In the genomic region with DNA sequence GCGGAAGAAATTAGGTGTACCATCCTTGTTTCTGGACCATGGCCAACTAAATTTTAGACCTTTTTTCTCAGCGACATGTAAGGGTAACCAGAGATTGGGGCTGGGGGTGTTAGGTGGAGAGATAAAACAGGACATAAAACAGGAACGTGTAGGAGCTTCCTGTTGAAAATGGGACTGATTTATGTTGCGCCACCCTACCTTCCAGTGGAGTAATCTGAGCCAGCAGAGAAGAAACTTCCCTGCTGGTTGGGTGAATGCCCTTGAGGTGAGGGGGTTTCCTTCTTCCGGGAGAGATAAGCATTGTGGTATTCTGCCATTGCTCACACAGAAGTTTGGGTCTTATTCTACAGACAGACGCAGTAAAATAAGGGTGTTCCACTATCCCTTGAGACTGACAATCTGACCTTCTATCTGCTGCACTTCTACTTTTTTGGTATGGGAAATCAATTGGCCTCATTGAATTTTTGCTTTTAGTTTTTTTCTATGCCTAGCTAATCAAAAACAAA, we compare ENCODE assay signal across 8 cellular contexts. TPM values are rescaled to one million over a fixed set of nuclear protein-coding genes. Genes with fewer than 3 reads are reported as not detected.
A peak's percentile ranks its signal among the peaks of the same experiment; 100 is the strongest.
DNase-seq lines count a peak whose midpoint lies in the region; TF ChIP-seq lines count a peak whose summit lies in the region.

No MANE protein-coding gene starts in this region.

- H3T11ph ChIP-seq in H9 (ENCODE audit: low read length), result no peak overlapping the region

- H2BK12ac ChIP-seq in H9 (ENCODE audit: insufficient read length, low read depth, low read length), result no peak overlapping the region

- no peak overlapping the region for H4K91ac ChIP-seq in H9 (ENCODE audit: insufficient read length, low read depth, low read length)

- H3K9me3 Mint-ChIP-seq in H9, result no peaks in the 10 kb centered on the region; a peak in 3 of 5 replicates
- H3K9me3 Mint-ChIP-seq in activated CD4-positive, alpha-beta memory T cell treated with anti-CD3 and anti-CD28 coated beads for 36 hours, result no peaks in the 10 kb centered on the region

- CTCF ChIA-PET in activated CD4-positive, alpha-beta memory T cell treated with anti-CD3 and anti-CD28 coated beads for 36 hours (lab: Charles Lee), result interaction anchor here (0.6 to 2.2 kb wide), 6 partner anchors 74 to 428 kb away, joined by 3 to 8 read pairs (median 4); no protein-coding TSS in a partner anchor

- DNase-seq in A172 (ENCODE audit: low spot score), result peak; percentile 4
- DNase-seq in H9, result peak; percentile 52
- DNase-seq in activated CD4-positive, alpha-beta memory T cell treated with anti-CD3 and anti-CD28 coated beads for 36 hours, result peak; percentile 66
- no peak for DNase-seq in H4 (ENCODE audit: low spot score)
- DNase-seq in BE2C, result no peak
- DNase-seq in NCI-H2196 treated with DMSO at 0.1 percent for 48 hours (lab: John Stamatoyannopoulos, UW; ENCODE audit: unreplicated experiment), result no peak
- no peak for DNase-seq in NCI-H2029 treated with DMSO at 0.1 percent for 48 hours (lab: John Stamatoyannopoulos, UW)

- H2AK5ac ChIP-seq in H9 (ENCODE audit: insufficient read length, low read length), result no peak overlapping the region

- H3K27ac ChIP-seq in H9 (ENCODE audit: insufficient read length, low read depth, low read length), result no peak overlapping the region

- H3K4me3 ChIP-seq in iPS-15b (ENCODE audit: low read depth, low read length) (peak overlapping the region; percentile 27), BE2C (ENCODE audit: low read depth, low read length) (no peak overlapping the region)

- no peak overlapping the region for H4K5ac ChIP-seq in H9 (ENCODE audit: insufficient read length, low read depth, low read length)

- H3K9me3 ChIP-seq in H9 (ENCODE audit: control insufficient read depth, low read depth, low read length), result no peaks in the 10 kb centered on the region
- no peaks in the 10 kb centered on the region for H3K9me3 ChIP-seq in iPS-15b (ENCODE audit: control insufficient read depth, insufficient read depth, low read length)
- H3K9me3 ChIP-seq in BE2C, result no peaks in the 10 kb centered on the region

- POLR2A ChIA-PET in activated CD4-positive, alpha-beta memory T cell treated with anti-CD3 and anti-CD28 coated beads for 36 hours (lab: Charles Lee), result interaction anchor here (1.0 to 1.5 kb wide), 2 partner anchors 79 to 230 kb away, joined by 3 to 5 read pairs; no protein-coding TSS in a partner anchor

- H3K56ac ChIP-seq in H9 (ENCODE audit: insufficient read length, low read depth, low read length), result no peak overlapping the region

- peaks cover 9% of the 10 kb centered on the region for H3K23me2 ChIP-seq in H9 (ENCODE audit: insufficient read length, low read depth, low read length, poor library complexity, severe bottlenecking)

- no peak overlapping the region for H4K8ac ChIP-seq in H9 (replicated peaks; ENCODE audit: insufficient read length, low read depth, low read length)

- peaks cover 3 to 12% (median 8%) of the 10 kb centered on the region in 3 experiments; a peak in 4 of 7 replicates for H3K36me3 Mint-ChIP-seq in H9 (ENCODE audit: insufficient read depth in 1 of 3, low read depth in 3 of 3)
- H3K36me3 Mint-ChIP-seq in activated CD4-positive, alpha-beta memory T cell treated with anti-CD3 and anti-CD28 coated beads for 36 hours, result peaks cover 2% of the 10 kb centered on the region

- peaks cover 49 to 50% of the 10 kb centered on the region in 2 experiments for H3K4me1 Mint-ChIP-seq in H9
- H3K4me1 Mint-ChIP-seq in activated CD4-positive, alpha-beta memory T cell treated with anti-CD3 and anti-CD28 coated beads for 36 hours (ENCODE audit: low read depth), result peaks cover 61% of the 10 kb centered on the region

- no peak overlapping the region for H2BK120ac ChIP-seq in H9 (ENCODE audit: low read depth, low read length, poor library complexity, severe bottlenecking)

- H3K4me1 ChIP-seq in H9 (ENCODE audit: insufficient read depth, low read length) (peaks cover 20% of the 10 kb centered on the region), iPS-15b (ENCODE audit: control insufficient read depth, insufficient read depth, low read length) (peaks cover 33% of the 10 kb centered on the region), BE2C (peaks cover 6% of the 10 kb centered on the region)

- H3K14ac ChIP-seq in H9 (ENCODE audit: insufficient read depth, low read length), result no peak overlapping the region

- peaks cover 18% of the 10 kb centered on the region; the same call in 1 of the 2 replicates for H3K79me2 ChIP-seq in H9 (ENCODE audit: insufficient read depth, low read length)

- intact Hi-C loops in activated CD4-positive, alpha-beta memory T cell treated with anti-CD3 and anti-CD28 coated beads for 36 hours (cut with micrococcal nuclease), result loop anchor here (1.0 to 10.0 kb wide), 5 partner anchors 74 to 440 kb away; no protein-coding TSS in a partner anchor

- H3K23ac ChIP-seq in H9 (ENCODE audit: insufficient read length, low read depth, low read length), result no peak overlapping the region

- H3K4me2 ChIP-seq in H9 (ENCODE audit: insufficient read depth, insufficient read length, low read length), result peak overlapping the region; percentile 42

- H2BK20ac ChIP-seq in H9 (ENCODE audit: low read depth, low read length, poor library complexity, severe bottlenecking), result no peak overlapping the region

- no peak overlapping the region for H2BK5ac ChIP-seq in H9 (ENCODE audit: insufficient read length, low read length)

- TF ChIP-seq CTCF in H9 (conservative IDR thresholded peaks at IDR 0.05) (no peak), BE2C (IDR thresholded peaks at IDR 0.05; ENCODE audit: low read depth, low read length) (no peak)

- H3K4ac ChIP-seq in H9 (ENCODE audit: low read depth, low read length), result no peak overlapping the region

- H3K18ac ChIP-seq in H9 (ENCODE audit: insufficient read length, low read depth, low read length), result no peak overlapping the region

- peak overlapping the region; percentile 31 to 52; a peak in 3 of 5 replicates for H3K4me3 Mint-ChIP-seq in H9
- no peak overlapping the region for H3K4me3 Mint-ChIP-seq in activated CD4-positive, alpha-beta memory T cell treated with anti-CD3 and anti-CD28 coated beads for 36 hours

- peak overlapping the region; percentile 50 to 89 (median 88) for H3K27ac Mint-ChIP-seq in H9
- no peak overlapping the region for H3K27ac Mint-ChIP-seq in activated CD4-positive, alpha-beta memory T cell treated with anti-CD3 and anti-CD28 coated beads for 36 hours

- WGBS in H9 (ENCODE audit: extremely low coverage, insufficient read length, low lambda C conversion rate), result no CpG with 5 or more reads among the region's 6 CpGs

- H3K9ac ChIP-seq in H9 (ENCODE audit: extremely low read depth, insufficient read length, low read length), result no peak overlapping the region
- peak overlapping the region; percentile 14 for H3K9ac ChIP-seq in iPS-15b (ENCODE audit: low read depth, low read length)

- no peak overlapping the region for H2BK15ac ChIP-seq in H9 (ENCODE audit: low read depth, low read length)

- H3K36me3 ChIP-seq in iPS-15b (ENCODE audit: control insufficient read depth, insufficient read depth, low read length) (no peaks in the 10 kb centered on the region), BE2C (no peaks in the 10 kb centered on the region)

- H3K27me3 ChIP-seq in H9 (ENCODE audit: insufficient read depth, low read length) (no peaks in the 10 kb centered on the region), iPS-15b (ENCODE audit: control insufficient read depth, insufficient read depth, low read length) (no peaks in the 10 kb centered on the region), BE2C (no peaks in the 10 kb centered on the region)

- H2AFZ ChIP-seq in H9 (ENCODE audit: low read length), result no peak overlapping the region

- no peaks in the 10 kb centered on the region for H3K79me1 ChIP-seq in H9 (ENCODE audit: insufficient read depth, low read depth, low read length, poor library complexity, severe bottlenecking)

- no peaks in the 10 kb centered on the region for H3K27me3 Mint-ChIP-seq in H9 (ENCODE audit: low read depth)
- H3K27me3 Mint-ChIP-seq in activated CD4-positive, alpha-beta memory T cell treated with anti-CD3 and anti-CD28 coated beads for 36 hours, result no peaks in the 10 kb centered on the region

- no peaks in the 10 kb centered on the region for H4K20me1 ChIP-seq in H9 (ENCODE audit: control insufficient read depth, insufficient read depth, insufficient read length)

RNA-seq across cellular contexts. Expression of gene SIPA1L1, which starts 4.5 kb away (rescaled TPM):
- 3.7 and 4.9 TPM in 2 replicates for total RNA-seq in A172 (2014; rRNA removed; shearing (Covaris generic))
- total RNA-seq in H9 (2021), result 70.3 and 73.7 TPM in 2 replicates
- 10 to 100 TPM; 64.4 to 64.6 TPM for total RNA-seq in activated CD4-positive, alpha-beta memory T cell treated with anti-CD3 and anti-CD28 coated beads for 36 hours
- 15.6 and 18.4 TPM in 2 replicates for total RNA-seq in H4 (2014; rRNA removed; shearing (Covaris generic))
- 31.4 TPM for polyA plus RNA-seq in BE2C (2012; ENCODE audit: insufficient read depth, insufficient read length, low read depth)

Comparison
In these comparisons a context has a peak if more than half of its experiments do, and no peak if none do; other contexts are left out.
1. DNase-seq: peak in A172 (single experiment), H9 (single experiment) and activated CD4-positive, alpha-beta memory T cell treated with anti-CD3 and anti-CD28 coated beads for 36 hours (single experiment); none in H4 (single experiment), BE2C (single experiment), NCI-H2196 treated with DMSO at 0.1 percent for 48 hours (single experiment) and NCI-H2029 treated with DMSO at 0.1 percent for 48 hours (single experiment).